Comparison of ENCODE assay signal across 14 cellular contexts in genomic region chr10:126014309-126014708, GRCh38.
DNase-seq lines count a peak whose midpoint lies in the region; ATAC-seq, FAIRE-seq and TF ChIP-seq lines count a peak whose summit lies in the region.
"Had no signal": no experiment of that assay in that cellular context is flagged by ENCODE, and none has a peak within 500 bp of the region (broad histone marks: within the 10 kb centered on the region; RNA-seq: fewer than 3 reads in every experiment).

No MANE protein-coding gene starts in this region.

- no peak overlapping the region for H3K27ac ChIP-seq in mammary epithelial cell (ENCODE audit: insufficient read depth, low read depth, low read length)
- H3K27ac ChIP-seq: heart left ventricle, upper lobe of right lung, VCaP had no signal

- no peaks in the 10 kb centered on the region for H3K36me3 ChIP-seq in mammary epithelial cell (ENCODE audit: insufficient read depth, low read length)
- H3K36me3 ChIP-seq: heart left ventricle, upper lobe of right lung had no signal

- no peak overlapping the region for H3K4me3 Mint-ChIP-seq in MCF 10A (ENCODE audit: unreplicated experiment)
- H3K4me3 Mint-ChIP-seq: activated naive CD8-positive, alpha-beta T cell treated with anti-CD3 and anti-CD28 coated beads, Interleukin-2, amount 10 ng/mL, durations not matched to agents 7 days and 5 days had no signal

- no peak for FAIRE-seq in urothelium cell line (lab: Jason Lieb, UNC)

- no peaks in the 10 kb centered on the region for H3K27me3 ChIP-seq in mammary epithelial cell (ENCODE audit: insufficient read depth, low read length)
- H3K27me3 ChIP-seq: heart left ventricle, upper lobe of right lung had no signal

- no peaks in the 10 kb centered on the region for H3K9me3 ChIP-seq in mammary epithelial cell (replicated peaks; ENCODE audit: insufficient read depth, low read length)
- H3K9me3 ChIP-seq: upper lobe of right lung had no signal

- CTCF ChIA-PET in mammary epithelial cell (lab: Charles Lee; ENCODE audit: low non-redundant PET), result interaction anchor here (0.5 kb wide), 1 partner anchor 33 kb away, joined by 4 read pairs; no protein-coding TSS in a partner anchor
- CTCF ChIA-PET in MCF 10A (lab: Yijun Ruan, JAX), result interaction anchor here (0.6 kb wide), 1 partner anchor 87 kb away, joined by 3 read pairs; no protein-coding TSS in a partner anchor

- H3K4me2 ChIP-seq in mammary epithelial cell (ENCODE audit: insufficient read depth, low read depth, low read length), result no peak overlapping the region

- dilution Hi-C loops in mammary epithelial cell (cut with HindIII; ENCODE audit: low sequenced_read_pairs), result no loop called here

- no peak overlapping the region for H2AFZ ChIP-seq in mammary epithelial cell (ENCODE audit: low read depth, low read length)

- in situ Hi-C loops in mammary epithelial cell (cut with MboI; ENCODE audit: low sequenced_read_pairs in 2 of 2), result no loop called here

- peaks cover 35% of the 10 kb centered on the region for H3K4me1 ChIP-seq in mammary epithelial cell (ENCODE audit: insufficient read depth, low read length)
- H3K4me1 ChIP-seq: heart left ventricle, upper lobe of right lung had no signal

- POLR2A ChIA-PET in MCF 10A (lab: Yijun Ruan, JAX), result no interaction called here

- H3K36me3 Mint-ChIP-seq in MCF 10A (ENCODE audit: insufficient read depth, unreplicated experiment), result no peaks in the 10 kb centered on the region
- H3K36me3 Mint-ChIP-seq: activated naive CD8-positive, alpha-beta T cell treated with anti-CD3 and anti-CD28 coated beads, Interleukin-2, amount 10 ng/mL, durations not matched to agents 7 days and 5 days had no signal

- H4K20me1 ChIP-seq in mammary epithelial cell (ENCODE audit: insufficient read depth, low read length), result no peaks in the 10 kb centered on the region

- intact Hi-C loops in mammary epithelial cell (cut with micrococcal nuclease), result no loop called here
- intact Hi-C loops in MCF 10A (cut with micrococcal nuclease), result no loop called here
- intact Hi-C loops in Right ventricle myocardium inferior (cut with DNase I), result no loop called here

- H3K4me1 Mint-ChIP-seq in MCF 10A (ENCODE audit: insufficient read depth, unreplicated experiment), result peaks cover 30% of the 10 kb centered on the region
- H3K4me1 Mint-ChIP-seq: activated naive CD8-positive, alpha-beta T cell treated with anti-CD3 and anti-CD28 coated beads, Interleukin-2, amount 10 ng/mL, durations not matched to agents 7 days and 5 days had no signal

- BruUV-seq in mammary epithelial cell (replicated peaks; lab: Mats Ljungman, UMichigan) (no TSS peak), MCF 10A (replicated peaks; lab: Mats Ljungman, UMichigan) (no TSS peak)

- DNase-seq in mammary epithelial cell, result peak; percentile 58
- no peak for DNase-seq in MCF 10A (ENCODE audit: unreplicated experiment)
- DNase-seq in RPMI7951 (ENCODE audit: low read depth), result peak; percentile 79
- DNase-seq in fibroblast of the conjunctiva (ENCODE audit: low read depth), result peak; percentile 14
- DNase-seq in urothelium cell line (ENCODE audit: low spot score), result peak; percentile 30
- no peak for DNase-seq in Right ventricle myocardium inferior (ENCODE audit: missing footprints)
- no peak for DNase-seq in NCI-H2081 (lab: John Stamatoyannopoulos, UW)
- DNase-seq in activated effector memory CD4-positive, alpha-beta T cell treated with anti-CD3 and anti-CD28 coated beads, Interleukin-2, amount 50 U/mL, for 16 hours, result no peak
- DNase-seq: activated naive CD8-positive, alpha-beta T cell treated with anti-CD3 and anti-CD28 coated beads, Interleukin-2, amount 10 ng/mL, durations not matched to agents 7 days and 5 days; DND-41; heart left ventricle; nucleus accumbens; upper lobe of right lung had no signal

- H3K9ac ChIP-seq in mammary epithelial cell (ENCODE audit: insufficient read depth, low read length), result no peak overlapping the region

- no peaks in the 10 kb centered on the region for H3K79me2 ChIP-seq in mammary epithelial cell (ENCODE audit: insufficient read depth, low read length)

- H3K27me3 Mint-ChIP-seq in MCF 10A (ENCODE audit: insufficient read depth, unreplicated experiment), result no peaks in the 10 kb centered on the region
- H3K27me3 Mint-ChIP-seq: activated naive CD8-positive, alpha-beta T cell treated with anti-CD3 and anti-CD28 coated beads, Interleukin-2, amount 10 ng/mL, durations not matched to agents 7 days and 5 days had no signal

- no peak overlapping the region for H3K27ac Mint-ChIP-seq in MCF 10A (ENCODE audit: low read depth, unreplicated experiment)
- H3K27ac Mint-ChIP-seq: activated naive CD8-positive, alpha-beta T cell treated with anti-CD3 and anti-CD28 coated beads, Interleukin-2, amount 10 ng/mL, durations not matched to agents 7 days and 5 days had no signal

- no peak for ATAC-seq in Right ventricle myocardium inferior
- ATAC-seq: upper lobe of right lung had no signal

- WGBS in mammary epithelial cell (ENCODE audit: low coverage, missing lambda C conversion rate), result 65% methylated on average over 7 of the region's 7 CpGs

- TF ChIP-seq CTCF in mammary epithelial cell (conservative IDR thresholded peaks at IDR 0.05 in 1 of 2, IDR thresholded peaks at IDR 0.05 in 1 of 2; ENCODE audit: extremely low read depth in 1 of 2, insufficient read depth in 1 of 2, low read depth in 1 of 2, low read length in 2 of 2) (no peak), MCF 10A (IDR thresholded peaks at IDR 0.05; ENCODE audit: unreplicated experiment) (no peak)

- no peak overlapping the region for H3K4me3 ChIP-seq in mammary epithelial cell (replicated peaks in 1 of 3; ENCODE audit: insufficient read depth in 1 of 3, low read depth in 2 of 3, low read length in 3 of 3)
- H3K4me3 ChIP-seq: heart left ventricle, upper lobe of right lung had no signal

- no peaks in the 10 kb centered on the region for H3K9me3 Mint-ChIP-seq in MCF 10A (ENCODE audit: unreplicated experiment)
- H3K9me3 Mint-ChIP-seq: activated naive CD8-positive, alpha-beta T cell treated with anti-CD3 and anti-CD28 coated beads, Interleukin-2, amount 10 ng/mL, durations not matched to agents 7 days and 5 days had no signal

Comparison
In these comparisons a context has a peak if more than half of its experiments do, and no peak if none do; other contexts are left out.
1. DNase-seq: peak in mammary epithelial cell (single experiment), RPMI7951 (single experiment), fibroblast of the conjunctiva (single experiment) and urothelium cell line (single experiment); none in MCF 10A (single experiment), Right ventricle myocardium inferior (single experiment), NCI-H2081 (0 of 2) and activated effector memory CD4-positive, alpha-beta T cell treated with anti-CD3 and anti-CD28 coated beads, Interleukin-2, amount 50 U/mL, for 16 hours (single experiment).